8 cellular contexts compared by ENCODE assay signal in genomic region chr2:70946832-70947442, GRCh38. TPM values are rescaled to one million over a fixed set of nuclear protein-coding genes. Genes with fewer than 3 reads are reported as not detected.
DNase-seq lines count a peak whose midpoint lies in the region; ATAC-seq, FAIRE-seq and TF ChIP-seq lines count a peak whose summit lies in the region.

No MANE protein-coding gene starts in this region.

- POLR2A ChIA-PET in H1 (lab: Charles Lee; ENCODE audit: partially characterized antibody): no interaction called here

- no peak overlapping the region for H3K56ac ChIP-seq in H1 (replicated peaks; ENCODE audit: insufficient read length, low read depth, low read length)

- no peak overlapping the region for H3K27ac Mint-ChIP-seq in activated CD4-positive, alpha-beta T cell treated with anti-CD3 and anti-CD28 coated beads, Interleukin-2, amount 10 ng/mL, durations not matched to agents 24 days and 14 days

- H3K4me3 ChIP-seq in H1 (ENCODE audit: extremely low read depth in 1 of 4, insufficient read depth in 2 of 4, low read depth in 3 of 4, low read length in 4 of 4) (no peak overlapping the region), tibial nerve (no peak overlapping the region)

- no peak overlapping the region for H3K9ac ChIP-seq in H1 (replicated peaks in 1 of 4; ENCODE audit: extremely low read depth in 1 of 4, low read depth in 3 of 4, low read length in 3 of 4)

- no peaks in the 10 kb centered on the region for H3K36me3 Mint-ChIP-seq in activated CD4-positive, alpha-beta T cell treated with anti-CD3 and anti-CD28 coated beads, Interleukin-2, amount 10 ng/mL, durations not matched to agents 24 days and 14 days (ENCODE audit: low read depth)

- no peaks in the 10 kb centered on the region for H3K79me2 ChIP-seq in H1 (ENCODE audit: control insufficient read depth in 1 of 2, insufficient read depth in 2 of 2, low read length in 2 of 2)

- no peak overlapping the region for H2BK20ac ChIP-seq in H1 (ENCODE audit: low read length)

- intact Hi-C loops in activated CD4-positive, alpha-beta T cell treated with anti-CD3 and anti-CD28 coated beads, Interleukin-2, amount 10 ng/mL, durations not matched to agents 24 days and 14 days (cut with micrococcal nuclease): loop anchor here (1.0 to 5.0 kb wide), 2 partner anchors 158 to 290 kb away; no protein-coding TSS in a partner anchor

- H2AK5ac ChIP-seq in H1 (ENCODE audit: low read depth, low read length): no peak overlapping the region

- no peak overlapping the region for H4K91ac ChIP-seq in H1 (replicated peaks; ENCODE audit: insufficient read length, low read length)

- H3K4me1 ChIP-seq in H1 (replicated peaks in 1 of 4; ENCODE audit: control insufficient read depth in 3 of 4, insufficient read depth in 4 of 4, low read length in 3 of 4): peaks cover 2 to 17% (median 12%) of the 10 kb centered on the region in 4 experiments
- peaks cover 0 to 23% (median 5%) of the 10 kb centered on the region in 4 donors for H3K4me1 ChIP-seq in tibial nerve

- H2BK5ac ChIP-seq in H1 (ENCODE audit: low read depth, low read length): no peak overlapping the region

- H3K4ac ChIP-seq in H1 (replicated peaks; ENCODE audit: insufficient read length, low read depth, low read length): no peak overlapping the region

- no peak overlapping the region for H2BK12ac ChIP-seq in H1 (ENCODE audit: low read depth, low read length)

- no peak overlapping the region; a peak in 1 of 4 replicates for H3K4me2 ChIP-seq in H1 (ENCODE audit: insufficient read depth in 1 of 2, low read depth in 2 of 2, low read length in 2 of 2)

- no peak overlapping the region for H2BK120ac ChIP-seq in H1 (replicated peaks; ENCODE audit: low read depth, low read length)

- CTCF ChIA-PET in H1 (lab: Charles Lee; ENCODE audit: partially characterized antibody): interaction anchor here (0.6 to 22.0 kb wide), 46 partner anchors 12 to 672 kb away, joined by 3 to 513 read pairs (median 4); partner anchors contain the start of genes ANKRD53, ATP6V1B1 and FIGLA

- peaks cover 14% of the 10 kb centered on the region for H3K27me3 Mint-ChIP-seq in activated CD4-positive, alpha-beta T cell treated with anti-CD3 and anti-CD28 coated beads, Interleukin-2, amount 10 ng/mL, durations not matched to agents 24 days and 14 days

- no peak overlapping the region for H2AFZ ChIP-seq in H1 (ENCODE audit: low read length)

- H3K9me3 ChIP-seq in H1 (ENCODE audit: insufficient read depth in 2 of 2, low read depth in 1 of 2, low read length in 1 of 2): no peaks in the 10 kb centered on the region
- H3K9me3 ChIP-seq in tibial nerve: no peaks in the 10 kb centered on the region

- H3K27ac ChIP-seq in H1 (ENCODE audit: low read depth, low read length) (no peak overlapping the region), tibial nerve (no peak overlapping the region)

- TF ChIP-seq CTCF in AG09319 (IDR thresholded peaks at IDR 0.05; ENCODE audit: low read depth, low read length) (peak; percentile 84), H1 (IDR thresholded peaks at IDR 0.05; ENCODE audit: control extremely low read depth in 1 of 3, insufficient read depth in 1 of 3, low read depth in 1 of 3, low read length in 3 of 3) (peak; percentile 34 to 89 (median 83)), tibial nerve (IDR thresholded peaks at IDR 0.05) (peak; percentile 57 to 80 (median 66))

- TF ChIP-seq POLR2A in H1 (IDR thresholded peaks at IDR 0.05; ENCODE audit: control extremely low read depth in 1 of 2, low read depth in 2 of 2, low read length in 2 of 2): no peak
- TF ChIP-seq POLR2A in tibial nerve (IDR thresholded peaks at IDR 0.05): no peak

- DNase-seq in AG09319 (ENCODE audit: extremely low read depth, low read depth) (peak; percentile 8), GM19239 (ENCODE audit: insufficient read length, low spot score) (no peak), NCI-H460 (ENCODE audit: extremely low read depth, low read depth) (peak; percentile 58), H1 (ENCODE audit: low read depth in 1 of 2, low spot score in 2 of 2) (peak in 1 of 2 experiments; percentile 85), mucosa of gallbladder (ENCODE audit: low spot score) (peak; percentile 54), tibial nerve (ENCODE audit: low spot score in 2 of 2) (peak; percentile 21 to 57)
- DNase-seq in activated CD4-positive, alpha-beta T cell treated with anti-CD3 and anti-CD28 coated beads, Interleukin-2, amount 10 ng/mL, durations not matched to agents 24 days and 14 days: peak; percentile 87

- WGBS in H1 (ENCODE audit: extremely low coverage in 1 of 2, insufficient coverage in 1 of 2, insufficient read length in 1 of 2, insufficient replicate concordance in 2 of 2, low coverage in 1 of 2, low lambda C conversion rate in 2 of 2, missing lambda C conversion rate in 1 of 2), 2 experiments: 18% methylated on average over 8 of the region's 8 CpGs; no CpG with 5 or more reads in 1 of the 2 experiments
- 24% methylated on average over 8 of the region's 8 CpGs for WGBS in tibial nerve, 2 donors

- no peaks in the 10 kb centered on the region for H3K36me3 ChIP-seq in H1 (ENCODE audit: control insufficient read depth in 2 of 4, insufficient read depth in 4 of 4, low read length in 3 of 4)
- H3K36me3 ChIP-seq in tibial nerve: no peaks in the 10 kb centered on the region

- TF ChIP-seq EP300 in H1 (IDR thresholded peaks at IDR 0.05; ENCODE audit: borderline replicate concordance in 1 of 2, low read depth in 2 of 2, low read length in 2 of 2) (no peak), tibial nerve (IDR thresholded peaks at IDR 0.05) (no peak)

- H3K4me3 Mint-ChIP-seq in activated CD4-positive, alpha-beta T cell treated with anti-CD3 and anti-CD28 coated beads, Interleukin-2, amount 10 ng/mL, durations not matched to agents 24 days and 14 days: no peak overlapping the region

- no peak overlapping the region for H3K14ac ChIP-seq in H1 (ENCODE audit: insufficient read length)

- no peak overlapping the region for H2BK15ac ChIP-seq in H1 (ENCODE audit: low read length)

- peaks cover 11 to 29% (median 27%) of the 10 kb centered on the region in 4 experiments for H3K27me3 ChIP-seq in H1 (replicated peaks in 1 of 4; ENCODE audit: control insufficient read depth in 3 of 4, extremely low read depth in 1 of 4, insufficient read depth in 3 of 4, low read length in 3 of 4)
- H3K27me3 ChIP-seq in tibial nerve: no peaks in the 10 kb centered on the region

- no peak overlapping the region for H4K8ac ChIP-seq in H1 (ENCODE audit: extremely low read depth, insufficient read depth, low read length)

- FAIRE-seq in GM19239 (lab: Jason Lieb, UNC) (peak; percentile 37), H1 (lab: Jason Lieb, UNC) (peak; percentile 68)

- H3K79me1 ChIP-seq in H1 (ENCODE audit: low read depth, low read length): no peaks in the 10 kb centered on the region

- H3K9me3 Mint-ChIP-seq in activated CD4-positive, alpha-beta T cell treated with anti-CD3 and anti-CD28 coated beads, Interleukin-2, amount 10 ng/mL, durations not matched to agents 24 days and 14 days: no peaks in the 10 kb centered on the region

- H3K23ac ChIP-seq in H1 (ENCODE audit: insufficient read length): no peak overlapping the region

- ATAC-seq in HG03045 (IDR thresholded peaks at IDR 0.05; ENCODE audit: unreplicated experiment): no peak

- H3K23me2 ChIP-seq in H1 (ENCODE audit: low read depth, low read length): no peaks in the 10 kb centered on the region; the same call in 1 of the 2 replicates

- H4K20me1 ChIP-seq in H1 (replicated peaks in 1 of 2; ENCODE audit: control insufficient read depth in 1 of 2, insufficient read depth in 2 of 2, low read length in 2 of 2): peaks cover 0 to 2% of the 10 kb centered on the region in 2 experiments

- H3K18ac ChIP-seq in H1 (ENCODE audit: extremely low read depth, low read length): no peak overlapping the region

- TF ChIP-seq RAD21 in H1 (IDR thresholded peaks at IDR 0.05 in 1 of 2, conservative IDR thresholded peaks at IDR 0.05 in 1 of 2; ENCODE audit: low read depth in 2 of 2, low read length in 2 of 2): peak; percentile 85 to 88

- H4K5ac ChIP-seq in H1 (ENCODE audit: insufficient read length, low read depth, low read length): no peak overlapping the region

- H3K4me1 Mint-ChIP-seq in activated CD4-positive, alpha-beta T cell treated with anti-CD3 and anti-CD28 coated beads, Interleukin-2, amount 10 ng/mL, durations not matched to agents 24 days and 14 days: peaks cover 16% of the 10 kb centered on the region

RNA-seq across cellular contexts. Expression of gene ATP6V1B1, which starts 11.2 kb away (rescaled TPM):
- total RNA-seq in NCI-H460 (2014; rRNA removed; shearing (Covaris generic)): 2.3 and 3.7 TPM in 2 replicates
- 9.5 and 10.6 TPM in 2 replicates for polyA plus RNA-seq in NCI-H460 (2014; cell fraction: nucleus; rRNA removed)
- not detected in 2 replicates for total RNA-seq in activated CD4-positive, alpha-beta T cell treated with anti-CD3 and anti-CD28 coated beads, Interleukin-2, amount 10 ng/mL, durations not matched to agents 24 days and 14 days
- not detected in 2 replicates for total RNA-seq in H1 (2021; fragmentation: NEBNext Ultra II Directional; extraction: Animal tissue kit (Norgen Biotek cat#: 25700))
- 0.17 TPM in 1 of 2 replicates, not detected in the other for polyA plus RNA-seq in H1 (2011; rRNA removed)
- not detected for polyA plus RNA-seq in H1 (2011; cell fraction: cytosol; rRNA removed)
- 0.31 TPM for polyA plus RNA-seq in H1 (2011; cell fraction: nucleus; rRNA removed)
- polyA plus RNA-seq in H1 (2012, experiment 1 of 2): 0.18 to 0.19 TPM in 2 of 4 replicates, not detected in the others
- polyA plus RNA-seq in H1 (2012, experiment 2 of 2): not detected
- polyA plus RNA-seq in H1 (2013, experiment 1 of 2): 0.04 TPM
- not detected for polyA plus RNA-seq in H1 (2013, experiment 2 of 2)
- polyA minus RNA-seq in H1 (2011; rRNA and poly(A)+ RNA removed): not detected in 2 replicates
- not detected for polyA minus RNA-seq in H1 (2011; cell fraction: cytosol; rRNA and poly(A)+ RNA removed)
- not detected for polyA minus RNA-seq in H1 (2011; cell fraction: nucleus; rRNA and poly(A)+ RNA removed)
- total RNA-seq in mucosa of gallbladder (1.6 TPM), tibial nerve (1 to 10 TPM in 2 of 4 donors, not detected in 2; 1.2 to 2.5 TPM)

RNA-seq across cellular contexts. Expression of gene ANKRD53, which starts 31.5 kb away (rescaled TPM):
- total RNA-seq in NCI-H460 (2014; rRNA removed; shearing (Covaris generic)): not detected in 2 replicates
- polyA plus RNA-seq in NCI-H460 (2014; cell fraction: nucleus; rRNA removed): not detected in 2 replicates
- not detected in 2 replicates for total RNA-seq in activated CD4-positive, alpha-beta T cell treated with anti-CD3 and anti-CD28 coated beads, Interleukin-2, amount 10 ng/mL, durations not matched to agents 24 days and 14 days
- total RNA-seq in H1 (2021; fragmentation: NEBNext Ultra II Directional; extraction: Animal tissue kit (Norgen Biotek cat#: 25700)): 0.39 and 0.55 TPM in 2 replicates
- polyA plus RNA-seq in H1 (2011; rRNA removed): 0.53 and 0.70 TPM in 2 replicates
- polyA plus RNA-seq in H1 (2011; cell fraction: cytosol; rRNA removed): 0.27 TPM
- 0.64 TPM for polyA plus RNA-seq in H1 (2011; cell fraction: nucleus; rRNA removed)
- 0.49 to 0.90 TPM (median 0.61 TPM) in 4 replicates for polyA plus RNA-seq in H1 (2012, experiment 1 of 2)
- 0.39 TPM for polyA plus RNA-seq in H1 (2012, experiment 2 of 2)
- polyA plus RNA-seq in H1 (2013, experiment 1 of 2): 0.77 TPM
- polyA plus RNA-seq in H1 (2013, experiment 2 of 2): 0.75 TPM
- polyA minus RNA-seq in H1 (2011; rRNA and poly(A)+ RNA removed): 0.47 and 0.61 TPM in 2 replicates
- not detected for polyA minus RNA-seq in H1 (2011; cell fraction: cytosol; rRNA and poly(A)+ RNA removed)
- polyA minus RNA-seq in H1 (2011; cell fraction: nucleus; rRNA and poly(A)+ RNA removed): 2.1 TPM
- 2.9 TPM for total RNA-seq in mucosa of gallbladder
- 1 to 10 TPM; 1.3 to 9.0 (median 2.7) TPM for total RNA-seq in tibial nerve

RNA-seq across cellular contexts. Expression of gene VAX2, which starts 46.6 kb away (rescaled TPM):
- total RNA-seq in NCI-H460 (2014; rRNA removed; shearing (Covaris generic)): 3.7 and 3.9 TPM in 2 replicates
- polyA plus RNA-seq in NCI-H460 (2014; cell fraction: nucleus; rRNA removed): 20.3 and 29.7 TPM in 2 replicates
- total RNA-seq in activated CD4-positive, alpha-beta T cell treated with anti-CD3 and anti-CD28 coated beads, Interleukin-2, amount 10 ng/mL, durations not matched to agents 24 days and 14 days: not detected in 2 replicates
- not detected in 2 replicates for total RNA-seq in H1 (2021; fragmentation: NEBNext Ultra II Directional; extraction: Animal tissue kit (Norgen Biotek cat#: 25700))
- polyA plus RNA-seq in H1 (2011; rRNA removed): not detected in 2 replicates
- 0.04 TPM for polyA plus RNA-seq in H1 (2011; cell fraction: cytosol; rRNA removed)
- 0.14 TPM for polyA plus RNA-seq in H1 (2011; cell fraction: nucleus; rRNA removed)
- not detected in 4 replicates for polyA plus RNA-seq in H1 (2012, experiment 1 of 2)
- not detected for polyA plus RNA-seq in H1 (2012, experiment 2 of 2)
- not detected for polyA plus RNA-seq in H1 (2013, experiment 1 of 2)
- polyA plus RNA-seq in H1 (2013, experiment 2 of 2): not detected
- polyA minus RNA-seq in H1 (2011; rRNA and poly(A)+ RNA removed): not detected in 2 replicates
- polyA minus RNA-seq in H1 (2011; cell fraction: cytosol; rRNA and poly(A)+ RNA removed): not detected
- not detected for polyA minus RNA-seq in H1 (2011; cell fraction: nucleus; rRNA and poly(A)+ RNA removed)
- total RNA-seq in mucosa of gallbladder: not detected
- total RNA-seq in tibial nerve: 1 to 10 TPM in 2 of 4 donors, under 1 TPM in 2; 0.44 to 3.3 (median 1.2) TPM

RNA-seq across cellular contexts. Expression of gene TEX261, which starts 47.7 kb away (rescaled TPM):
- 27.6 and 31.6 TPM in 2 replicates for total RNA-seq in NCI-H460 (2014; rRNA removed; shearing (Covaris generic))
- polyA plus RNA-seq in NCI-H460 (2014; cell fraction: nucleus; rRNA removed): 36.0 and 49.1 TPM in 2 replicates
- 81.7 and 88.8 TPM in 2 replicates for total RNA-seq in activated CD4-positive, alpha-beta T cell treated with anti-CD3 and anti-CD28 coated beads, Interleukin-2, amount 10 ng/mL, durations not matched to agents 24 days and 14 days
- 24.3 and 25.2 TPM in 2 replicates for total RNA-seq in H1 (2021; fragmentation: NEBNext Ultra II Directional; extraction: Animal tissue kit (Norgen Biotek cat#: 25700))
- polyA plus RNA-seq in H1 (2011; rRNA removed): 30.1 and 31.2 TPM in 2 replicates
- polyA plus RNA-seq in H1 (2011; cell fraction: cytosol; rRNA removed): 20.9 TPM
- polyA plus RNA-seq in H1 (2011; cell fraction: nucleus; rRNA removed): 45.3 TPM
- polyA plus RNA-seq in H1 (2012, experiment 1 of 2): 15.6 to 18.4 TPM (median 17.5 TPM) in 4 replicates
- 16.0 TPM for polyA plus RNA-seq in H1 (2012, experiment 2 of 2)
- 27.3 TPM for polyA plus RNA-seq in H1 (2013, experiment 1 of 2)
- 37.1 TPM for polyA plus RNA-seq in H1 (2013, experiment 2 of 2)
- polyA minus RNA-seq in H1 (2011; rRNA and poly(A)+ RNA removed): 32.0 and 32.9 TPM in 2 replicates
- 11.2 TPM for polyA minus RNA-seq in H1 (2011; cell fraction: cytosol; rRNA and poly(A)+ RNA removed)
- polyA minus RNA-seq in H1 (2011; cell fraction: nucleus; rRNA and poly(A)+ RNA removed): 17.3 TPM
- total RNA-seq in mucosa of gallbladder (62.8 TPM), tibial nerve (10 to 100 TPM; 36.1 to 38.7 (median 37.0) TPM)
